In genomic region chr1:177800386-177801058, GRCh38 we compare ENCODE assay signal across 13 cellular contexts.
DNase-seq lines count a peak whose midpoint lies in the region; ATAC-seq and TF ChIP-seq lines count a peak whose summit lies in the region.
"Had no signal": no experiment of that assay in that cellular context is flagged by ENCODE, and none has a peak within 500 bp of the region (broad histone marks: within the 10 kb centered on the region; RNA-seq: fewer than 3 reads in every experiment).

No MANE protein-coding gene starts in this region.

- ATAC-seq in GM19463 (IDR thresholded peaks at IDR 0.05; ENCODE audit: unreplicated experiment): peak; percentile 60
- ATAC-seq in HG03460 (IDR thresholded peaks at IDR 0.05; ENCODE audit: unreplicated experiment): peak; percentile 68
- ATAC-seq: right cardiac atrium had no signal

- no peak overlapping the region for H3K27ac ChIP-seq in Peyer's patch
- H3K27ac ChIP-seq: C4-2B had no signal

- TF ChIP-seq CTCF in BJ (IDR thresholded peaks at IDR 0.05; ENCODE audit: insufficient read depth, low read depth, low read length): no peak
- no peak for TF ChIP-seq CTCF in Peyer's patch (IDR thresholded peaks at IDR 0.05)
- TF ChIP-seq CTCF in GM10266 (IDR thresholded peaks at IDR 0.05; ENCODE audit: control insufficient read depth, insufficient read depth, low read depth, missing control alignments): no peak

- H3K9me3 ChIP-seq in Peyer's patch: no peaks in the 10 kb centered on the region

- H3K4me1 ChIP-seq in Peyer's patch: no peaks in the 10 kb centered on the region

- POLR2A ChIA-PET in BJ (lab: Charles Lee): no interaction called here

- DNase-seq in BJ (ENCODE audit: low read depth) (peak; percentile 24), astrocyte of the hippocampus (ENCODE audit: low read depth, low spot score) (peak; percentile 41), cerebellar cortex (ENCODE audit: low spot score) (no peak), Peyer's patch (no peak), GM10266 (ENCODE audit: extremely low spot score) (no peak), SIG-M5 (lab: John Stamatoyannopoulos, UW) (no peak)
- DNase-seq: activated naive CD4-positive, alpha-beta T cell treated with anti-CD3 and anti-CD28 coated beads, Interleukin-2, amount 10 ng/mL, durations not matched to agents 7 days and 5 days; hypothalamus; right cardiac atrium; substantia nigra had no signal

- H3K27me3 ChIP-seq in BJ (ENCODE audit: control insufficient read depth, insufficient read depth, low read length) (peaks cover 5% of the 10 kb centered on the region; the same call in 1 of the 2 replicates), Peyer's patch (no peaks in the 10 kb centered on the region)

- no peaks in the 10 kb centered on the region for H3K36me3 ChIP-seq in BJ (ENCODE audit: control insufficient read depth, insufficient read depth, low read length)
- no peaks in the 10 kb centered on the region for H3K36me3 ChIP-seq in Peyer's patch

- no peak overlapping the region for H3K4me3 ChIP-seq in BJ (ENCODE audit: low read depth, low read length)
- H3K4me3 ChIP-seq in Peyer's patch: no peak overlapping the region

- no peak for TF ChIP-seq POLR2A in Peyer's patch (IDR thresholded peaks at IDR 0.05)

- CTCF ChIA-PET in BJ (lab: Yijun Ruan, JAX): interaction anchor here (0.7 to 0.9 kb wide), 2 partner anchors 12 to 17 kb away, joined by 3 read pairs; no protein-coding TSS in a partner anchor

Comparison
In these comparisons a context has a peak if more than half of its experiments do, and no peak if none do; other contexts are left out.
1. DNase-seq: peak in BJ (single experiment) and astrocyte of the hippocampus (single experiment); none in cerebellar cortex (single experiment), Peyer's patch (0 of 3), GM10266 (single experiment) and SIG-M5 (single experiment).